Comparison of ENCODE assay signal across 10 cellular contexts in the genomic region with DNA sequence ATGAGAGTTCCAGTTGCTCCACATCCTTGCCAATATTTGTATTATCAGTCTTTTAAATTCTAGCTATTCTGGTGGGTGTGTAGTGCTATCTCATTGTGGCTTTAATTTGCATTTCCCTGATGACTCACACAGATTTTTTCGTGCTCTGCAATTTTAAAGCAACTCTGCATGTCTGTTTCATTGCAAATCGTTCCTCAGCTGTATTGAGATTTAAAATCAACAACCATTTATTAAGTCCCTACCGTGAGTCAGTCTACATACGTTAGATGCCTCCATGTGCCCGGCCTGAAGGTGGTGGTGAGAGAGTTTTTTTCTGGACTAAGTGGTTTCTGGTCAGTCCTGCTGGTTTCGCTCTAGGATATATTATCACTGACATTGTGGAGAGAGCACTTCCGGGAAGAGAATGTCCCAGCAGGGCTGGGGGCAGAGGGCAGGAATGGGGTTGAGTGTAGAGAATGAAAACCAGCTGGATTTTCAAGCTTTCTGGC. TPM values are rescaled to one million over a fixed set of nuclear protein-coding genes. Genes with fewer than 3 reads are reported as not detected.
A peak's percentile ranks its signal among the peaks of the same experiment; 100 is the strongest.
DNase-seq lines count a peak whose midpoint lies in the region; ATAC-seq and TF ChIP-seq lines count a peak whose summit lies in the region.
"Had no signal": no experiment of that assay in that cellular context is flagged by ENCODE, and none has a peak within 500 bp of the region (broad histone marks: within the 10 kb centered on the region; RNA-seq: fewer than 3 reads in every experiment).

No MANE protein-coding gene starts in this region.

- TF ChIP-seq CTCF in choroid plexus epithelial cell (conservative IDR thresholded peaks at IDR 0.05; ENCODE audit: low read depth, low read length) (no peak), lower lobe of right lung (IDR thresholded peaks at IDR 0.05) (no peak)

- H3K27ac ChIP-seq in lower lobe of right lung = peak overlapping the region; percentile 58
- H3K27ac ChIP-seq: right lobe of liver had no signal

- no peaks in the 10 kb centered on the region for H3K36me3 ChIP-seq in lower lobe of right lung
- H3K36me3 ChIP-seq: right lobe of liver had no signal

- DNase-seq in AG08396 (ENCODE audit: low spot score) (peak; percentile 55), HS-27A (ENCODE audit: low read depth) (peak; percentile 68), choroid plexus epithelial cell (ENCODE audit: low read depth) (peak; percentile 91), lower lobe of right lung (no peak), iPS-NIHi11 (ENCODE audit: low spot score) (no peak), NCI-H1417 treated with DMSO at 0.1 percent for 48 hours (lab: John Stamatoyannopoulos, UW) (no peak), globus pallidus (ENCODE audit: low spot score) (no peak), head of caudate nucleus (no peak)
- DNase-seq: NCI-H345, right lobe of liver had no signal

- no peak overlapping the region for H3K4me3 ChIP-seq in choroid plexus epithelial cell (ENCODE audit: low read depth, low read length)
- no peak overlapping the region for H3K4me3 ChIP-seq in lower lobe of right lung
- H3K4me3 ChIP-seq: right lobe of liver had no signal

- H3K9me3 ChIP-seq in lower lobe of right lung = no peaks in the 10 kb centered on the region
- H3K9me3 ChIP-seq: right lobe of liver had no signal

- peak; percentile 49 to 70 for ATAC-seq in lower lobe of right lung
- ATAC-seq: right lobe of liver had no signal

- H3K27me3 ChIP-seq in lower lobe of right lung (ENCODE audit: low read depth) = no peaks in the 10 kb centered on the region
- H3K27me3 ChIP-seq: right lobe of liver had no signal

- intact Hi-C loops in lower lobe of right lung (cut with DNase I) = no loop called here
- intact Hi-C loops in head of caudate nucleus (cut with DNase I) = no loop called here

- peaks cover 20% of the 10 kb centered on the region for H3K4me1 ChIP-seq in lower lobe of right lung
- H3K4me1 ChIP-seq: right lobe of liver had no signal

RNA-seq across cellular contexts. Expression of a gene that starts 8.4 kb away (rescaled TPM):
- total RNA-seq in lower lobe of right lung = 37.5 TPM

Comparison
In these comparisons a context has a peak if more than half of its experiments do, and no peak if none do; other contexts are left out.
1. DNase-seq: peak in AG08396 (single experiment), HS-27A (single experiment) and choroid plexus epithelial cell (single experiment); none in lower lobe of right lung (single experiment), iPS-NIHi11 (single experiment), NCI-H1417 treated with DMSO at 0.1 percent for 48 hours (single experiment), globus pallidus (single experiment) and head of caudate nucleus (0 of 42).